Comparison of ENCODE assay signal across 21 cellular contexts in the genomic region with DNA sequence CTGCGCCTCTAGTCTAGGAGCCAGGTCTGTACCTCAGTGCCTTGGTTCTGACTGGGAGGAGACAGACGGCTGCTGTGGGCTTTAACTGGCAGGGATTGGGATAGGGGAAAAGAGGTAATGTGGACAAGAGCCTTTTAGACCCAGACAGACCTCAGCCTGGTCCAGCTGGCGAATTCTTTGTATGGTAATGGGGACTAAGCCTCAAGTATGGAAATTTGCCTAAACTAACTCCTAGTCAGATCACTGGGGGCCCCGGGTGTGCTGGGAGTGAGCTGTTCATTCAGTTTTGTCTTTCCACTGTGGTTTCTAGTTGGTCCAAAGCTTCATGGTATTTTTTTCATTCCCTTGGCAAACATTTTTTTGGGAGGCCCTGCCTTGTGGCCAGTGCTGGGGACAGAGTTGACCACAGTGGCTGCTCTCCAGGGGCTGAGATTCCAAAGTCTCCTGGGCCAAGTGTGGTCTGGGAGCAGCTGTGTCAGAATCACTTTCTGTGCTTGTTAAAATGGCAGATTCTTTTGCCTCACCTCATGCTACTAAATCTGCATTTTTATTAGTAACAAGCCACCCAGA. TPM values are rescaled to one million over a fixed set of nuclear protein-coding genes. Genes with fewer than 3 reads are reported as not detected.
DNase-seq lines count a peak whose midpoint lies in the region; ATAC-seq, FAIRE-seq and TF ChIP-seq lines count a peak whose summit lies in the region.
"Had no signal": no experiment of that assay in that cellular context is flagged by ENCODE, and none has a peak within 500 bp of the region (broad histone marks: within the 10 kb centered on the region; RNA-seq: fewer than 3 reads in every experiment).

No MANE protein-coding gene starts in this region.

- no peak overlapping the region for H3K23ac ChIP-seq in mesendoderm (ENCODE audit: low read length)

- H4K5ac ChIP-seq in mesendoderm (ENCODE audit: low read length) = no peak overlapping the region

- H4K8ac ChIP-seq in mesendoderm (ENCODE audit: low read depth, low read length) = no peak overlapping the region

- no peak overlapping the region for H2BK5ac ChIP-seq in mesendoderm (ENCODE audit: low read length)

- TF ChIP-seq CTCF in astrocyte (IDR thresholded peaks at IDR 0.05; ENCODE audit: insufficient read depth, low read depth, low read length) = no peak
- no peak for TF ChIP-seq CTCF in ovary (IDR thresholded peaks at IDR 0.05)
- no peak for TF ChIP-seq CTCF in mucosa of descending colon (IDR thresholded peaks at IDR 0.05)

- TF ChIP-seq POLR2A in ovary (IDR thresholded peaks at IDR 0.05) = no peak

- H2AK5ac ChIP-seq in mesendoderm (ENCODE audit: low read length) = no peak overlapping the region

- no peak overlapping the region for H2AFZ ChIP-seq in GM23248
- no peak overlapping the region for H2AFZ ChIP-seq in astrocyte (ENCODE audit: low read depth, low read length)

- H3K9me3 ChIP-seq in GM23248 (ENCODE audit: low read depth) = no peaks in the 10 kb centered on the region
- no peaks in the 10 kb centered on the region for H3K9me3 ChIP-seq in astrocyte (ENCODE audit: insufficient read depth, low read depth, low read length)
- no peaks in the 10 kb centered on the region for H3K9me3 ChIP-seq in ovary
- no peaks in the 10 kb centered on the region for H3K9me3 ChIP-seq in mucosa of descending colon
- H3K9me3 ChIP-seq: adrenal gland, esophagus muscularis mucosa had no signal

- peaks cover 17% of the 10 kb centered on the region; the same call in 1 of the 2 replicates for H3K4me1 ChIP-seq in GM23248 (ENCODE audit: insufficient read depth)
- H3K4me1 ChIP-seq in astrocyte (ENCODE audit: insufficient read depth, low read length) = peaks cover 4% of the 10 kb centered on the region
- H3K4me1 ChIP-seq in mesendoderm (ENCODE audit: control insufficient read depth, low read depth, low read length) = no peaks in the 10 kb centered on the region
- H3K4me1 ChIP-seq in ovary (ENCODE audit: insufficient read depth) = no peaks in the 10 kb centered on the region
- no peaks in the 10 kb centered on the region for H3K4me1 ChIP-seq in mucosa of descending colon (ENCODE audit: low read depth)
- H3K4me1 ChIP-seq: adrenal gland had no signal

- TF ChIP-seq EP300 in ovary (IDR thresholded peaks at IDR 0.05) = no peak

- H3K9me3 Mint-ChIP-seq in astrocyte (ENCODE audit: unreplicated experiment) = no peaks in the 10 kb centered on the region
- H3K9me3 Mint-ChIP-seq: activated CD4-positive, alpha-beta T cell treated with anti-CD3 and anti-CD28 coated beads, Interleukin-2, amount 10 ng/mL, durations not matched to agents 7 days and 5 days; CD4-positive, alpha-beta T cell; T-cell had no signal

- no peak overlapping the region for H2BK15ac ChIP-seq in mesendoderm (replicated peaks; ENCODE audit: low read depth)

- H3K9me2 ChIP-seq in GM23248 (ENCODE audit: insufficient read depth) = no peaks in the 10 kb centered on the region

- no peak overlapping the region for H3K4me3 Mint-ChIP-seq in astrocyte (ENCODE audit: unreplicated experiment)
- H3K4me3 Mint-ChIP-seq: activated CD4-positive, alpha-beta T cell treated with anti-CD3 and anti-CD28 coated beads, Interleukin-2, amount 10 ng/mL, durations not matched to agents 7 days and 5 days; CD4-positive, alpha-beta T cell; naive thymus-derived CD8-positive, alpha-beta T cell; T-cell had no signal

- H3K79me2 ChIP-seq in GM23248 (ENCODE audit: insufficient read depth) (peaks cover 78% of the 10 kb centered on the region), astrocyte (ENCODE audit: insufficient read depth, low read length) (no peaks in the 10 kb centered on the region), mesendoderm (ENCODE audit: control insufficient read depth, insufficient read depth, low read length) (no peaks in the 10 kb centered on the region)

- 81 to 86% methylated on average over 4 of the region's 4 CpGs for WGBS in GM23248 (ENCODE audit: low coverage in 1 of 2, low lambda C conversion rate in 2 of 2, missing lambda C conversion rate in 2 of 2), 2 experiments
- no CpG with 5 or more reads among the region's 4 CpGs for WGBS in mesendoderm (ENCODE audit: extremely low coverage, insufficient coverage, low lambda C conversion rate)
- 76 to 84% (median 82%) methylated on average over 4 of the region's 4 CpGs for WGBS in ovary, 3 donors

- H3K56ac ChIP-seq in mesendoderm (ENCODE audit: low read length) = no peak overlapping the region

- DNase-seq in AG08395 (ENCODE audit: low spot score) (peak; percentile 86), GM23248 (peak; percentile 43), astrocyte (ENCODE audit: low read depth) (peak; percentile 85), mesendoderm (peak; percentile 50), ovary (no peak), DMS 273 treated with DMSO at 0.1 percent for 48 hours (lab: John Stamatoyannopoulos, UW) (no peak), mucosa of descending colon (no peak)
- DNase-seq: activated CD4-positive, alpha-beta T cell treated with anti-CD3 and anti-CD28 coated beads, Interleukin-2, amount 10 ng/mL, durations not matched to agents 7 days and 5 days; activated gamma-delta T cell; adrenal gland; CD4-positive, alpha-beta T cell; effector CD8-positive, alpha-beta T cell; KG1; naive thymus-derived CD8-positive, alpha-beta T cell; NCI-H2029 treated with DMSO at 0.1 percent for 48 hours; NCI-H446 treated with DMSO at 0.1 percent for 48 hours; stimulated activated CD8-positive, alpha-beta memory T cell treated with anti-CD3 and anti-CD28 coated beads, Interleukin-4, amount 100 ng/mL, for 48 hours; T-cell had no signal

- H3K79me1 ChIP-seq in mesendoderm (ENCODE audit: low read length) = peaks cover 25% of the 10 kb centered on the region

- H3K36me3 ChIP-seq in GM23248 (ENCODE audit: low read depth) (no peaks in the 10 kb centered on the region), astrocyte (ENCODE audit: insufficient read depth, low read length) (no peaks in the 10 kb centered on the region), mesendoderm (ENCODE audit: control insufficient read depth, insufficient read depth, low read length) (no peaks in the 10 kb centered on the region), ovary (no peaks in the 10 kb centered on the region), mucosa of descending colon (ENCODE audit: low read depth) (no peaks in the 10 kb centered on the region)
- H3K36me3 ChIP-seq: adrenal gland, esophagus muscularis mucosa had no signal

- intact Hi-C loops in ovary (cut with DNase I) = no loop called here
- intact Hi-C loops in mucosa of descending colon (cut with DNase I, micrococcal nuclease) = no loop called here

- peak overlapping the region; percentile 50 for H3K27ac Mint-ChIP-seq in astrocyte (ENCODE audit: unreplicated experiment)
- H3K27ac Mint-ChIP-seq: activated CD4-positive, alpha-beta T cell treated with anti-CD3 and anti-CD28 coated beads, Interleukin-2, amount 10 ng/mL, durations not matched to agents 7 days and 5 days; CD4-positive, alpha-beta T cell; naive thymus-derived CD8-positive, alpha-beta T cell; T-cell had no signal

- in situ Hi-C loops in GM23248 (cut with MboI) = no loop called here

- H3K9ac ChIP-seq in GM23248 (no peak overlapping the region), astrocyte (ENCODE audit: low read length) (no peak overlapping the region), mesendoderm (ENCODE audit: low read length) (no peak overlapping the region)

- H3F3A ChIP-seq in GM23248 (ENCODE audit: insufficient read depth) = peaks cover 7% of the 10 kb centered on the region; the same call in 1 of the 2 replicates

- H3K4me2 ChIP-seq in GM23248 (ENCODE audit: unreplicated experiment) (peak overlapping the region; percentile 4), astrocyte (ENCODE audit: low read length) (peak overlapping the region; percentile 13), mesendoderm (ENCODE audit: low read length) (no peak overlapping the region)

- peak overlapping the region; percentile 63 for H3K18ac ChIP-seq in mesendoderm (ENCODE audit: low read length)

- peaks cover 5% of the 10 kb centered on the region for H3K36me3 Mint-ChIP-seq in astrocyte (ENCODE audit: low read depth, unreplicated experiment)
- H3K36me3 Mint-ChIP-seq: naive thymus-derived CD8-positive, alpha-beta T cell; T-cell had no signal

- H3K4ac ChIP-seq in mesendoderm (ENCODE audit: low read depth, low read length) = no peak overlapping the region

- H3K27ac ChIP-seq in GM23248 (no peak overlapping the region), astrocyte (ENCODE audit: low read depth, low read length) (no peak overlapping the region), mesendoderm (ENCODE audit: low read depth, low read length) (no peak overlapping the region), ovary (no peak overlapping the region)
- H3K27ac ChIP-seq: adrenal gland, esophagus muscularis mucosa had no signal

- H3K4me3 ChIP-seq in GM23248 (no peak overlapping the region), astrocyte (ENCODE audit: insufficient read depth, low read depth, low read length) (no peak overlapping the region), mesendoderm (ENCODE audit: low read length) (no peak overlapping the region), ovary (no peak overlapping the region), mucosa of descending colon (no peak overlapping the region)
- H3K4me3 ChIP-seq: adrenal gland, esophagus muscularis mucosa, lung had no signal

- H3K27me3 Mint-ChIP-seq in astrocyte (ENCODE audit: low read depth, unreplicated experiment) = no peaks in the 10 kb centered on the region
- H3K27me3 Mint-ChIP-seq: activated CD4-positive, alpha-beta T cell treated with anti-CD3 and anti-CD28 coated beads, Interleukin-2, amount 10 ng/mL, durations not matched to agents 7 days and 5 days; naive thymus-derived CD8-positive, alpha-beta T cell had no signal

- ATAC-seq in GM19463 (IDR thresholded peaks at IDR 0.05; ENCODE audit: unreplicated experiment) = no peak
- ATAC-seq in mucosa of descending colon = no peak
- ATAC-seq: naive thymus-derived CD8-positive, alpha-beta T cell; T-cell had no signal

- H2BK120ac ChIP-seq in mesendoderm (ENCODE audit: low read depth, low read length) = no peak overlapping the region

- H3K4me1 Mint-ChIP-seq in astrocyte (ENCODE audit: low read depth, unreplicated experiment) = peaks cover 19% of the 10 kb centered on the region
- H3K4me1 Mint-ChIP-seq: activated CD4-positive, alpha-beta T cell treated with anti-CD3 and anti-CD28 coated beads, Interleukin-2, amount 10 ng/mL, durations not matched to agents 7 days and 5 days; naive thymus-derived CD8-positive, alpha-beta T cell; T-cell had no signal

- H4K20me1 ChIP-seq in GM23248 (ENCODE audit: insufficient read depth) (no peaks in the 10 kb centered on the region), astrocyte (ENCODE audit: insufficient read depth, low read length) (no peaks in the 10 kb centered on the region)

- no peaks in the 10 kb centered on the region for H3K27me3 ChIP-seq in GM23248 (replicated peaks; ENCODE audit: insufficient read depth)
- H3K27me3 ChIP-seq in astrocyte (ENCODE audit: insufficient read depth, low read length) = no peaks in the 10 kb centered on the region
- no peaks in the 10 kb centered on the region for H3K27me3 ChIP-seq in mesendoderm (ENCODE audit: insufficient read depth, low read length, poor library complexity)
- no peaks in the 10 kb centered on the region for H3K27me3 ChIP-seq in ovary
- H3K27me3 ChIP-seq: adrenal gland, esophagus muscularis mucosa had no signal

- FAIRE-seq in astrocyte (lab: Jason Lieb, UNC) = peak; percentile 13

RNA-seq across cellular contexts. Expression of a gene that starts 36.1 kb away (rescaled TPM):
- total RNA-seq in GM23248 (2014; rRNA removed; shearing (Covaris generic)) = 24.1 and 31.2 TPM in 2 replicates
- polyA plus RNA-seq in GM23248 (2016; fragmentation: Nextera tagmentation; extraction: Ambion mirVana) (14.3 and 18.3 TPM in 2 replicates), ovary (10 to 100 TPM in 1 of 2 donors, 1 to 10 TPM in 1; 3.9 to 10.2 TPM)
- total RNA-seq in astrocyte (31.4 and 32.1 TPM in 2 replicates), ovary (10 to 100 TPM in 5 of 7 donors, 1 to 10 TPM in 2; 7.2 to 19.6 (median 11.9) TPM), mucosa of descending colon (10 to 100 TPM; 35.2 to 89.2 (median 40.6) TPM)
- 13.2 TPM for polyA plus RNA-seq in mesendoderm (2013, experiment 1 of 2)
- 13.3 TPM for polyA plus RNA-seq in mesendoderm (2013, experiment 2 of 2)

Comparison
In these comparisons a context has a peak if more than half of its experiments do, and no peak if none do; other contexts are left out.
1. DNase-seq: peak in AG08395 (single experiment), GM23248 (single experiment), astrocyte (single experiment) and mesendoderm (single experiment); none in ovary (0 of 5), DMS 273 treated with DMSO at 0.1 percent for 48 hours (single experiment) and mucosa of descending colon (0 of 3).